Comparison of ENCODE assay signal across 8 cellular contexts in genomic region chr3:48685603-48686511, GRCh38. TPM values are rescaled to one million over a fixed set of nuclear protein-coding genes. Genes with fewer than 3 reads are reported as not detected.
DNase-seq lines count a peak whose midpoint lies in the region; ATAC-seq and TF ChIP-seq lines count a peak whose summit lies in the region.

TSS of gene NCKIPSD (minus strand) at chr3:48685915. CDS start at chr3:48685807, 108 bp downstream.

- DNase-seq in EH (ENCODE audit: low read depth) (peak; percentile 80), KG1 (lab: John Stamatoyannopoulos, UW) (peak; percentile 93), SHP77 (lab: John Stamatoyannopoulos, UW) (peak; percentile 56 to 68), fibroblast of the aortic adventitia (ENCODE audit: low read depth) (peak; percentile 70), nephron progenitor cell (peak; percentile 96), stomach (peak; percentile 94)
- DNase-seq in activated T-helper 9 cell treated with anti-CD3 and anti-CD28 coated beads, Interleukin-2, amount 50 U/mL, for 16 hours (ENCODE audit: low read depth): peak; percentile 88

- peak within 1 kb of the TSS; percentile 18 for H3K27ac Mint-ChIP-seq in nephron progenitor cell

- TF ChIP-seq CTCF in fibroblast of the aortic adventitia (IDR thresholded peaks at IDR 0.05; ENCODE audit: insufficient read depth, low read length) (peak; percentile 80), nephron progenitor cell (IDR thresholded peaks at IDR 0.05) (peak; percentile 69), stomach (IDR thresholded peaks at IDR 0.05) (peak in 5 of 7 experiments; percentile 51 to 88 (median 79))

- no peaks in the 10 kb centered on the region for H3K9me3 ChIP-seq in stomach

- peaks cover 6% of the 10 kb centered on the region for H3K27me3 Mint-ChIP-seq in nephron progenitor cell (ENCODE audit: low read depth, poor library complexity)

- peaks cover 26 to 46% (median 40%) of the 10 kb centered on the region in 4 donors for H3K4me1 ChIP-seq in stomach

- H3K4me3 ChIP-seq in fibroblast of the aortic adventitia (ENCODE audit: low read depth, low read length) (peak within 1 kb of the TSS; percentile 98), stomach (peak within 1 kb of the TSS; percentile 71 to 96 (median 78))

- peaks cover 53 to 59% (median 55%) of the 10 kb centered on the region in 4 donors for H3K36me3 ChIP-seq in stomach

- no peaks in the 10 kb centered on the region for H3K9me3 Mint-ChIP-seq in nephron progenitor cell

- peaks cover 31% of the 10 kb centered on the region for H3K4me1 Mint-ChIP-seq in nephron progenitor cell

- intact Hi-C loops in stomach (cut with DNase I; ENCODE audit: low total_unique reads): no loop called here

- ATAC-seq in GM21717 (IDR thresholded peaks at IDR 0.05; ENCODE audit: unreplicated experiment): peak; percentile 77

- peaks cover 33% of the 10 kb centered on the region for H3K36me3 Mint-ChIP-seq in nephron progenitor cell (ENCODE audit: low read depth)

- TF ChIP-seq EP300 in stomach (IDR thresholded peaks at IDR 0.05): no peak

- TF ChIP-seq POLR2A in stomach (IDR thresholded peaks at IDR 0.05): no peak

- no peaks in the 10 kb centered on the region for H3K27me3 ChIP-seq in stomach

- H3K4me3 Mint-ChIP-seq in nephron progenitor cell: peak within 1 kb of the TSS; percentile 92

- H3K27ac ChIP-seq in stomach: peak within 1 kb of the TSS; percentile 91 to 96 (median 91)

- 0 to 2% (median 0%) methylated on average over 21 to 97 of the region's 97 CpGs for WGBS in stomach, 5 donors

RNA-seq across cellular contexts. Expression of gene NCKIPSD, which starts in this region (rescaled TPM):
- 8.1 and 20.0 TPM in 2 replicates for total RNA-seq in fibroblast of the aortic adventitia (ENCODE audit: low replicate concordance)
- total RNA-seq in stomach: 10 to 100 TPM; 16.2 to 46.7 (median 32.6) TPM
- polyA plus RNA-seq in stomach: 1 to 10 TPM; 6.1 to 7.7 (median 6.1) TPM

Comparison
In these comparisons a context has a peak if more than half of its experiments do, and no peak if none do; other contexts are left out.
1. Peak in every context shown above with its lines: DNase-seq, ATAC-seq, H3K4me3 ChIP-seq and H3K27ac ChIP-seq.